10 cellular contexts compared by ENCODE assay signal in genomic region chr20:32574296-32575226, GRCh38. TPM values are rescaled to one million over a fixed set of nuclear protein-coding genes. Genes with fewer than 3 reads are reported as not detected.
A peak's percentile ranks its signal among the peaks of the same experiment; 100 is the strongest.
DNase-seq lines count a peak whose midpoint lies in the region; ATAC-seq and TF ChIP-seq lines count a peak whose summit lies in the region.
"Had no signal": no experiment of that assay in that cellular context is flagged by ENCODE, and none has a peak within 500 bp of the region (broad histone marks: within the 10 kb centered on the region; RNA-seq: fewer than 3 reads in every experiment).

No MANE protein-coding gene starts in this region.

- no peaks in the 10 kb centered on the region for H3K36me3 Mint-ChIP-seq in T-helper 17 cell (ENCODE audit: low read depth)

- H3K4me1 Mint-ChIP-seq in T-helper 17 cell = peaks cover 54% of the 10 kb centered on the region

- no peak overlapping the region for H3K4me3 Mint-ChIP-seq in T-helper 17 cell
- H3K4me3 Mint-ChIP-seq: activated B cell treated with CpG ODN at 0.5 μM for 24 hours had no signal

- no peak for TF ChIP-seq CTCF in epithelial cell of esophagus (IDR thresholded peaks at IDR 0.05; ENCODE audit: insufficient read depth, low read depth, low read length, missing control alignments)

- ATAC-seq in T-helper 17 cell (peak; percentile 30), GM21367 (IDR thresholded peaks at IDR 0.05; ENCODE audit: unreplicated experiment) (no peak), GM19328 (IDR thresholded peaks at IDR 0.05; ENCODE audit: unreplicated experiment) (no peak)

- H3K27me3 Mint-ChIP-seq in T-helper 17 cell = no peaks in the 10 kb centered on the region

- H3K27ac Mint-ChIP-seq in T-helper 17 cell = no peak overlapping the region
- H3K27ac Mint-ChIP-seq: activated B cell treated with CpG ODN at 0.5 μM for 24 hours had no signal

- H3K4me3 ChIP-seq in epithelial cell of esophagus (ENCODE audit: low read length) (no peak overlapping the region), skeletal muscle cell (ENCODE audit: low read depth, low read length) (no peak overlapping the region)
- H3K4me3 ChIP-seq: psoas muscle had no signal

- no peaks in the 10 kb centered on the region for H3K9me3 ChIP-seq in T-helper 17 cell (ENCODE audit: control insufficient read depth, low read length, poor library complexity, severe bottlenecking)
- H3K9me3 ChIP-seq: psoas muscle had no signal

- DNase-seq in activated T-cell treated with anti-CD3 and anti-CD28 coated beads for 24 hours (ENCODE audit: low read depth) = peak; percentile 26
- no peak for DNase-seq in activated T-cell treated with anti-CD3 and anti-CD28 coated beads for 4 hours
- no peak for DNase-seq in T-helper 17 cell
- peak; percentile 63 for DNase-seq in epithelial cell of esophagus (ENCODE audit: low read depth)
- peak; percentile 82 for DNase-seq in skeletal muscle cell (ENCODE audit: low read depth)
- no peak for DNase-seq in OCI-M2 (lab: John Stamatoyannopoulos, UW; ENCODE audit: unreplicated experiment)
- DNase-seq: activated B cell treated with CpG ODN at 0.5 μM for 24 hours, psoas muscle had no signal

RNA-seq across cellular contexts. Expression of gene NOL4L, which starts 10.6 kb away (rescaled TPM):
- total RNA-seq in T-helper 17 cell = 10 to 100 TPM; 60.9 to 62.9 TPM

Comparison
In these comparisons a context has a peak if more than half of its experiments do, and no peak if none do; other contexts are left out.
1. DNase-seq: peak in activated T-cell treated with anti-CD3 and anti-CD28 coated beads for 24 hours (single experiment), epithelial cell of esophagus (single experiment) and skeletal muscle cell (single experiment); none in activated T-cell treated with anti-CD3 and anti-CD28 coated beads for 4 hours (single experiment), T-helper 17 cell (0 of 3) and OCI-M2 (single experiment).